ENCODE assay signal across 15 cellular contexts in genomic region chr17:17420561-17421269, GRCh38. TPM values are rescaled to one million over a fixed set of nuclear protein-coding genes. Genes with fewer than 3 reads are reported as not detected.
DNase-seq lines count a peak whose midpoint lies in the region; ATAC-seq, FAIRE-seq and TF ChIP-seq lines count a peak whose summit lies in the region.
"Had no signal": no experiment of that assay in that cellular context is flagged by ENCODE, and none has a peak within 500 bp of the region (broad histone marks: within the 10 kb centered on the region; RNA-seq: fewer than 3 reads in every experiment).

No MANE protein-coding gene starts in this region.

- ATAC-seq in stimulated activated naive CD8-positive, alpha-beta T cell treated with anti-CD3 and anti-CD28 coated beads, Interleukin-15, amount 100 ng/mL, for 72 hours = no peak
- no peak for ATAC-seq in HG02852 (IDR thresholded peaks at IDR 0.05; ENCODE audit: unreplicated experiment)
- ATAC-seq: stimulated activated effector memory CD8-positive, alpha-beta T cell treated with anti-CD3 and anti-CD28 coated beads, Interleukin-12 subunit alpha, Interleukin-12 subunit beta, amount 100 ng/mL, for 72 hours had no signal

- peaks cover 4 to 9% of the 10 kb centered on the region in 2 donors for H3K9me3 Mint-ChIP-seq in stimulated activated naive CD8-positive, alpha-beta T cell treated with anti-CD3 and anti-CD28 coated beads, Interleukin-15, amount 100 ng/mL, for 72 hours
- H3K9me3 Mint-ChIP-seq: activated naive CD4-positive, alpha-beta T cell treated with anti-CD3 and anti-CD28 coated beads for 36 hours; CD4-positive, alpha-beta T cell; stimulated activated effector memory CD8-positive, alpha-beta T cell treated with anti-CD3 and anti-CD28 coated beads, Interleukin-12 subunit alpha, Interleukin-12 subunit beta, amount 100 ng/mL, for 72 hours had no signal

- dilution Hi-C loops in endothelial cell of umbilical vein (cut with MboI; ENCODE audit: extremely low pct_ligation_motif_present, low sequenced_read_pairs) = no loop called here

- no peak overlapping the region for H3K4me2 ChIP-seq in endothelial cell of umbilical vein (ENCODE audit: insufficient read depth, low read length)

- H4K20me1 ChIP-seq in endothelial cell of umbilical vein (replicated peaks; ENCODE audit: control insufficient read depth, extremely low read depth, insufficient read depth, low read length) = no peaks in the 10 kb centered on the region

- H3K27ac Mint-ChIP-seq in stimulated activated naive CD8-positive, alpha-beta T cell treated with anti-CD3 and anti-CD28 coated beads, Interleukin-15, amount 100 ng/mL, for 72 hours = no peak overlapping the region
- H3K27ac Mint-ChIP-seq: activated naive CD4-positive, alpha-beta T cell treated with anti-CD3 and anti-CD28 coated beads for 36 hours; CD4-positive, alpha-beta T cell had no signal

- peaks cover 16% of the 10 kb centered on the region for H3K4me1 Mint-ChIP-seq in stimulated activated naive CD8-positive, alpha-beta T cell treated with anti-CD3 and anti-CD28 coated beads, Interleukin-15, amount 100 ng/mL, for 72 hours

- CTCF ChIA-PET in HEK293 (lab: Yijun Ruan, JAX) = interaction anchor here (0.7 kb wide), 1 partner anchor 302 kb away, joined by 3 read pairs; no protein-coding TSS in a partner anchor
- CTCF ChIA-PET in endothelial cell of umbilical vein (lab: Charles Lee) = interaction anchor here (1.2 kb wide), 1 partner anchor 25 kb away, joined by 3 read pairs; no protein-coding TSS in a partner anchor

- H3K9me3 ChIP-seq in HEK293 (ENCODE audit: control insufficient read depth, insufficient read depth, low read depth, low read length) = no peaks in the 10 kb centered on the region
- H3K9me3 ChIP-seq in endothelial cell of umbilical vein (replicated peaks; ENCODE audit: control insufficient read depth, insufficient read depth, low read length) = no peaks in the 10 kb centered on the region
- H3K9me3 ChIP-seq in liver (ENCODE audit: control insufficient read depth in 4 of 4, low read length in 3 of 4) = peaks cover 0 to 3% (median 0%) of the 10 kb centered on the region in 4 donors

- H3K27ac ChIP-seq in HEK293 (ENCODE audit: extremely low read depth, low read depth, low read length) = no peak overlapping the region
- no peak overlapping the region for H3K27ac ChIP-seq in endothelial cell of umbilical vein (ENCODE audit: insufficient read depth, low read depth, low read length)
- peak overlapping the region in 1 of 2 donors; percentile 6 for H3K27ac ChIP-seq in liver (ENCODE audit: low read depth in 1 of 2, low read length in 2 of 2)
- H3K27ac ChIP-seq in temporal lobe (ENCODE audit: low read depth, low read length) = peak overlapping the region; percentile 53

- no peak for TF ChIP-seq RAD21 in liver (IDR thresholded peaks at IDR 0.05)

- no peak for TF ChIP-seq CTCF in HEK293 (tag by site-specific recombination; IDR thresholded peaks at IDR 0.05)
- no peak for TF ChIP-seq CTCF in endothelial cell of umbilical vein (IDR thresholded peaks at IDR 0.05; ENCODE audit: extremely low read depth in 1 of 2, insufficient read depth in 1 of 2, low read depth in 1 of 2, low read length in 2 of 2)
- TF ChIP-seq CTCF in liver (IDR thresholded peaks at IDR 0.05; ENCODE audit: low read depth, low read length, missing input control) = no peak

- no peak for FAIRE-seq in endothelial cell of umbilical vein (lab: Jason Lieb, UNC)
- FAIRE-seq: G401.6 had no signal

- DNase-seq in endothelial cell of umbilical vein (ENCODE audit: low read depth, low spot score) (no peak), NCI-H226 (no peak), pons (ENCODE audit: low spot score) (no peak)
- DNase-seq in stimulated activated naive CD8-positive, alpha-beta T cell treated with anti-CD3 and anti-CD28 coated beads, Interleukin-15, amount 100 ng/mL, for 72 hours = no peak
- DNase-seq: activated naive CD4-positive, alpha-beta T cell treated with anti-CD3 and anti-CD28 coated beads for 36 hours; CD4-positive, alpha-beta T cell; NCI-H524 treated with DMSO at 0.1 percent for 48 hours; stimulated activated CD4-positive, alpha-beta T cell treated with anti-CD3 and anti-CD28 coated beads, Interleukin-2, amount 100 ng/mL, for 24 hours; T-helper 9 cell had no signal

- H2AFZ ChIP-seq in endothelial cell of umbilical vein (ENCODE audit: low read depth, low read length) = peak overlapping the region; percentile 68

- H3K4me3 Mint-ChIP-seq in stimulated activated naive CD8-positive, alpha-beta T cell treated with anti-CD3 and anti-CD28 coated beads, Interleukin-15, amount 100 ng/mL, for 72 hours = no peak overlapping the region
- H3K4me3 Mint-ChIP-seq: activated naive CD4-positive, alpha-beta T cell treated with anti-CD3 and anti-CD28 coated beads for 36 hours; CD4-positive, alpha-beta T cell; stimulated activated effector memory CD8-positive, alpha-beta T cell treated with anti-CD3 and anti-CD28 coated beads, Interleukin-12 subunit alpha, Interleukin-12 subunit beta, amount 100 ng/mL, for 72 hours had no signal

- H3K27me3 ChIP-seq in endothelial cell of umbilical vein (ENCODE audit: control insufficient read depth in 2 of 2, insufficient read depth in 2 of 2, low read length in 2 of 2) (no peaks in the 10 kb centered on the region), liver (ENCODE audit: control insufficient read depth in 4 of 4, insufficient read depth in 4 of 4, low read length in 3 of 4) (no peaks in the 10 kb centered on the region)

- H3K9me1 ChIP-seq in endothelial cell of umbilical vein (replicated peaks; ENCODE audit: control insufficient read depth, extremely low read depth, insufficient read depth, low read length) = no peaks in the 10 kb centered on the region

- H3K4me1 ChIP-seq in HEK293 (ENCODE audit: control insufficient read depth, insufficient read depth, low read length) = no peaks in the 10 kb centered on the region
- H3K4me1 ChIP-seq in endothelial cell of umbilical vein (ENCODE audit: control insufficient read depth, extremely low read depth, insufficient read depth, low read length) = peaks cover 32% of the 10 kb centered on the region
- H3K4me1 ChIP-seq in liver (ENCODE audit: control insufficient read depth in 4 of 4, insufficient read depth in 4 of 4, low read length in 3 of 4) = peaks cover 0 to 6% (median 3%) of the 10 kb centered on the region in 4 donors

- BruUV-seq in endothelial cell of umbilical vein (replicated peaks; lab: Mats Ljungman, UMichigan) = no TSS peak

- no peaks in the 10 kb centered on the region for H3K27me3 Mint-ChIP-seq in stimulated activated naive CD8-positive, alpha-beta T cell treated with anti-CD3 and anti-CD28 coated beads, Interleukin-15, amount 100 ng/mL, for 72 hours
- H3K27me3 Mint-ChIP-seq: CD4-positive, alpha-beta T cell had no signal

- no peaks in the 10 kb centered on the region for H3K36me3 ChIP-seq in HEK293 (ENCODE audit: control insufficient read depth in 2 of 2, insufficient read depth in 1 of 2, low read length in 2 of 2)
- H3K36me3 ChIP-seq in endothelial cell of umbilical vein (ENCODE audit: control insufficient read depth in 2 of 2, extremely low read depth in 1 of 2, insufficient read depth in 2 of 2, low read length in 2 of 2) = no peaks in the 10 kb centered on the region
- no peaks in the 10 kb centered on the region for H3K36me3 ChIP-seq in liver (ENCODE audit: control insufficient read depth in 4 of 4, insufficient read depth in 3 of 4, low read depth in 1 of 4, low read length in 3 of 4)

- no peaks in the 10 kb centered on the region for H3K79me2 ChIP-seq in endothelial cell of umbilical vein (ENCODE audit: control insufficient read depth, insufficient read depth, low read length)

- POLR2A ChIA-PET in HEK293 (lab: Yijun Ruan, JAX) = interaction anchor here (0.6 kb wide), 1 partner anchor 38 kb away, joined by 3 read pairs; no protein-coding TSS in a partner anchor
- POLR2A ChIA-PET in endothelial cell of umbilical vein (lab: Charles Lee) = no interaction called here

- intact Hi-C loops in endothelial cell of umbilical vein (cut with micrococcal nuclease) = no loop called here

- WGBS in liver = 82% methylated on average over 16 of the region's 16 CpGs

- no peak for TF ChIP-seq POLR2A in endothelial cell of umbilical vein (IDR thresholded peaks at IDR 0.05; ENCODE audit: low read depth, low read length)

- no peak overlapping the region for H3K4me3 ChIP-seq in HEK293 (ENCODE audit: low read depth, low read length)
- no peak overlapping the region for H3K4me3 ChIP-seq in endothelial cell of umbilical vein (replicated peaks in 1 of 3; ENCODE audit: insufficient read depth in 1 of 3, low read depth in 1 of 3, low read length in 3 of 3)
- no peak overlapping the region for H3K4me3 ChIP-seq in liver (ENCODE audit: low read depth in 1 of 3, low read length in 3 of 3)

- H3K9ac ChIP-seq in endothelial cell of umbilical vein (replicated peaks; ENCODE audit: extremely low read depth, insufficient read depth, low read length) (no peak overlapping the region), liver (ENCODE audit: low read depth in 1 of 2, low read length in 2 of 2) (no peak overlapping the region)

TF ChIP-seq in HEK293, 187 proteins besides CTCF, POLR2A, EP300 and RAD21 (continues in another document):
- TF ChIP-seq KLF1 (tag by site-specific recombination; IDR thresholded peaks at IDR 0.05) (no peak), ZNF785 (tag by site-specific recombination; IDR thresholded peaks at IDR 0.05) (no peak), ZFP3 (tag by site-specific recombination; IDR thresholded peaks at IDR 0.05; ENCODE audit: low read depth) (peak; percentile 33; the same call in 1 of the 2 replicates)

TF ChIP-seq in endothelial cell of umbilical vein, 7 proteins besides CTCF, POLR2A, EP300 and RAD21 (continues in another document):
- TF ChIP-seq EZH2 (IDR thresholded peaks at IDR 0.05; ENCODE audit: borderline replicate concordance, low read depth, low read length, severe bottlenecking) = no peak
- no peak for TF ChIP-seq FOS (IDR thresholded peaks at IDR 0.05; ENCODE audit: borderline replicate concordance, insufficient read depth, low read length)

TF ChIP-seq in liver, 16 proteins besides CTCF, POLR2A, EP300 and RAD21 (continues in another document):
- TF ChIP-seq NR2F2 (IDR thresholded peaks at IDR 0.05) (peak; percentile 44), TAF1 (conservative IDR thresholded peaks at IDR 0.05) (no peak), HNF4G (IDR thresholded peaks at IDR 0.05) (no peak), FOXA1 (IDR thresholded peaks at IDR 0.05) (no peak), HNF4A (conservative IDR thresholded peaks at IDR 0.05) (no peak)

RNA-seq across cellular contexts. Expression of gene MED9, which starts 56.1 kb away (rescaled TPM):
- total RNA-seq in endothelial cell of umbilical vein = 13.6 and 15.1 TPM in 2 replicates
- polyA plus RNA-seq in endothelial cell of umbilical vein = 16.3 and 18.2 TPM in 2 replicates
- polyA plus RNA-seq in endothelial cell of umbilical vein (2011; cell fraction: cytosol; rRNA removed) = 11.6 and 12.1 TPM in 2 replicates
- polyA plus RNA-seq in endothelial cell of umbilical vein (2011; cell fraction: nucleus; rRNA removed) = 12.9 and 15.5 TPM in 2 replicates
- polyA plus RNA-seq in endothelial cell of umbilical vein (2012) = 7.4 and 8.8 TPM in 2 replicates
- 13.8 and 15.5 TPM in 2 replicates for polyA minus RNA-seq in endothelial cell of umbilical vein
- polyA minus RNA-seq in endothelial cell of umbilical vein (2011; cell fraction: cytosol; rRNA and poly(A)+ RNA removed) = 10.1 TPM
- 24.0 and 29.7 TPM in 2 replicates for polyA minus RNA-seq in endothelial cell of umbilical vein (2011; cell fraction: nucleus; rRNA and poly(A)+ RNA removed)
- 1 to 10 TPM; 8.4 to 9.2 TPM for total RNA-seq in liver
- polyA plus RNA-seq in liver = 10 to 100 TPM in 1 of 2 donors, 1 to 10 TPM in 1; 6.4 to 12.5 TPM
- total RNA-seq in temporal lobe = 10.8 TPM
